ENCODE assay signal across 1 cellular context in the genomic region with DNA sequence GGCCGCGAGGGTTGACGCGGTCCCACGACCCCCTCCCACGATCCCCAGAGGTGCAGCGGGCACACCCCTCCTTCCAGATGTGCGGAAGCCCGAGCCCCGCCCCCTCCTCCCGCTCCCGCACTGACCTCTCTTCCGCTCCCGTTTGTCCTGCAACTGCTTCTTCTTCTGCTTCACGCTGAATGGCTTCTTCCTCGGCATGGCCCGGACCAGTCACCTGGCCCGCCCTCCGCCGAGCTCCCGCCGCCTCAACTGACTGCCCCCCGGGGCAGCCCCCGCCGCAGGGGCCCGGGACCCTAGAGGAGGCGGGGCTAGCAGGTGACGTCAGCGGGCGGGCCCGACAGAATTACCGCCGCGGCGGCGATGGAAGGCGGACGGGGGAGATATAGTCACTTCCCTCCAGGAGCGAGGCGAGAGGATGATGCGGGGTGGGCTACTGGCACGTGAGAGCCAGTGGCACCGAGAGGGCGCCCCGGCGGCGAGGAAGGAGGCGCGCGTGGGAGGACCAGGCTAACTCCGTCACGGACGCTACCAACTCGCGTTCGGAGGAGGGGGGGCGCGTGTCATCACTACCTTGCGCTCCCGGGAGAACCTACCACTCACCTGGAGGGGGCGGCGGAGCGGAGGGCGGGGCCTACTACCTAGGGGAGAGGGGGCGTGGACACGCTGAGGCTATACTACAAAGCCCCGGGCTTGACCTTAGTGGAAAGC.
A peak's percentile ranks its signal among the peaks of the same experiment; 100 is the strongest.
TF ChIP-seq lines count a peak whose summit lies in the region.

A gene with protein sequence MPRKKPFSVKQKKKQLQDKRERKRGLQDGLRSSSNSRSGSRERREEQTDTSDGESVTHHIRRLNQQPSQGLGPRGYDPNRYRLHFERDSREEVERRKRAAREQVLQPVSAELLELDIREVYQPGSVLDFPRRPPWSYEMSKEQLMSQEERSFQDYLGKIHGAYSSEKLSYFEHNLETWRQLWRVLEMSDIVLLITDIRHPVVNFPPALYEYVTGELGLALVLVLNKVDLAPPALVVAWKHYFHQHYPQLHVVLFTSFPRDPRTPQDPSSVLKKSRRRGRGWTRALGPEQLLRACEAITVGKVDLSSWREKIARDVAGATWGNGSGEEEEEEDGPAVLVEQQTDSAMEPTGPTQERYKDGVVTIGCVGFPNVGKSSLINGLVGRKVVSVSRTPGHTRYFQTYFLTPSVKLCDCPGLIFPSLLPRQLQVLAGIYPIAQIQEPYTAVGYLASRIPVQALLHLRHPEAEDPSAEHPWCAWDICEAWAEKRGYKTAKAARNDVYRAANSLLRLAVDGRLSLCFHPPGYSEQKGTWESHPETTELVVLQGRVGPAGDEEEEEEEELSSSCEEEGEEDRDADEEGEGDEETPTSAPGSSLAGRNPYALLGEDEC (minus strand): TSS at position 484 of the 708 bp plus-strand sequence. CDS start 286 bp downstream, at position 198.

TF ChIP-seq in K562, 482 proteins besides CTCF, POLR2A, EP300 and RAD21 (continued from another document and continues in another):
- TF ChIP-seq HMGN3 (IDR thresholded peaks at IDR 0.05; ENCODE audit: borderline replicate concordance, extremely low read depth, insufficient read length, low read depth, low read length), result peak; percentile 29
- TF ChIP-seq NR2F6 (CRISPR knock-in tag; IDR thresholded peaks at IDR 0.05), result no peak
- no peak for TF ChIP-seq FUS (optimal IDR thresholded peaks at IDR 0.05; ENCODE audit: low read depth, low read length)
- no peak for TF ChIP-seq ZNF75A (CRISPR knock-in tag; IDR thresholded peaks at IDR 0.05)
- TF ChIP-seq JUNB (CRISPR knock-in tag; conservative IDR thresholded peaks at IDR 0.05), result no peak
- TF ChIP-seq MAFG (tag; conservative IDR thresholded peaks at IDR 0.05), result no peak
- no peak for TF ChIP-seq ETS2 (tag; IDR thresholded peaks at IDR 0.05; ENCODE audit: borderline replicate concordance, poor library complexity, severe bottlenecking)
- peak; percentile 45 for TF ChIP-seq SPI1 (IDR thresholded peaks at IDR 0.05; ENCODE audit: borderline replicate concordance, low read depth, low read length)
- no peak for TF ChIP-seq STAG1 (CRISPR knock-in tag; IDR thresholded peaks at IDR 0.05; ENCODE audit: borderline replicate concordance)
- TF ChIP-seq HNRNPUL1 (IDR thresholded peaks at IDR 0.05; ENCODE audit: low read length), result no peak
- TF ChIP-seq MEF2D (tag; conservative IDR thresholded peaks at IDR 0.05; ENCODE audit: low read depth), result no peak
- TF ChIP-seq, protein P1, sequence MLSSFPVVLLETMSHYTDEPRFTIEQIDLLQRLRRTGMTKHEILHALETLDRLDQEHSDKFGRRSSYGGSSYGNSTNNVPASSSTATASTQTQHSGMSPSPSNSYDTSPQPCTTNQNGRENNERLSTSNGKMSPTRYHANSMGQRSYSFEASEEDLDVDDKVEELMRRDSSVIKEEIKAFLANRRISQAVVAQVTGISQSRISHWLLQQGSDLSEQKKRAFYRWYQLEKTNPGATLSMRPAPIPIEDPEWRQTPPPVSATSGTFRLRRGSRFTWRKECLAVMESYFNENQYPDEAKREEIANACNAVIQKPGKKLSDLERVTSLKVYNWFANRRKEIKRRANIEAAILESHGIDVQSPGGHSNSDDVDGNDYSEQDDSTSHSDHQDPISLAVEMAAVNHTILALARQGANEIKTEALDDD (IDR thresholded peaks at IDR 0.05), result no peak
- no peak for TF ChIP-seq ZBTB17 (CRISPR knock-in tag; IDR thresholded peaks at IDR 0.05)
- no peak for TF ChIP-seq CAMTA2 (CRISPR knock-in tag; conservative IDR thresholded peaks at IDR 0.05)
- TF ChIP-seq, protein P2, sequence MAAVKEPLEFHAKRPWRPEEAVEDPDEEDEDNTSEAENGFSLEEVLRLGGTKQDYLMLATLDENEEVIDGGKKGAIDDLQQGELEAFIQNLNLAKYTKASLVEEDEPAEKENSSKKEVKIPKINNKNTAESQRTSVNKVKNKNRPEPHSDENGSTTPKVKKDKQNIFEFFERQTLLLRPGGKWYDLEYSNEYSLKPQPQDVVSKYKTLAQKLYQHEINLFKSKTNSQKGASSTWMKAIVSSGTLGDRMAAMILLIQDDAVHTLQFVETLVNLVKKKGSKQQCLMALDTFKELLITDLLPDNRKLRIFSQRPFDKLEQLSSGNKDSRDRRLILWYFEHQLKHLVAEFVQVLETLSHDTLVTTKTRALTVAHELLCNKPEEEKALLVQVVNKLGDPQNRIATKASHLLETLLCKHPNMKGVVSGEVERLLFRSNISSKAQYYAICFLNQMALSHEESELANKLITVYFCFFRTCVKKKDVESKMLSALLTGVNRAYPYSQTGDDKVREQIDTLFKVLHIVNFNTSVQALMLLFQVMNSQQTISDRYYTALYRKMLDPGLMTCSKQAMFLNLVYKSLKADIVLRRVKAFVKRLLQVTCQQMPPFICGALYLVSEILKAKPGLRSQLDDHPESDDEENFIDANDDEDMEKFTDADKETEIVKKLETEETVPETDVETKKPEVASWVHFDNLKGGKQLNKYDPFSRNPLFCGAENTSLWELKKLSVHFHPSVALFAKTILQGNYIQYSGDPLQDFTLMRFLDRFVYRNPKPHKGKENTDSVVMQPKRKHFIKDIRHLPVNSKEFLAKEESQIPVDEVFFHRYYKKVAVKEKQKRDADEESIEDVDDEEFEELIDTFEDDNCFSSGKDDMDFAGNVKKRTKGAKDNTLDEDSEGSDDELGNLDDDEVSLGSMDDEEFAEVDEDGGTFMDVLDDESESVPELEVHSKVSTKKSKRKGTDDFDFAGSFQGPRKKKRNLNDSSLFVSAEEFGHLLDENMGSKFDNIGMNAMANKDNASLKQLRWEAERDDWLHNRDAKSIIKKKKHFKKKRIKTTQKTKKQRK (IDR thresholded peaks at IDR 0.05; ENCODE audit: borderline replicate concordance, low read depth, low read length), result no peak
- peak; percentile 25; the same call in 1 of the 2 replicates for TF ChIP-seq ERF (CRISPR knock-in tag; IDR thresholded peaks at IDR 0.05)
- peak in 1 of 2 experiments; percentile 50; a peak in 2 of 4 replicates for TF ChIP-seq ZNF639 (CRISPR knock-in tag; conservative IDR thresholded peaks at IDR 0.05 in 1 of 2, IDR thresholded peaks at IDR 0.05 in 1 of 2)
- no peak; the same call in none of the 2 replicates for TF ChIP-seq TCF3 (CRISPR knock-in tag; IDR thresholded peaks at IDR 0.05)
- peak; percentile 48; the same call in 1 of the 2 replicates for TF ChIP-seq HOXB6 (CRISPR knock-in tag; IDR thresholded peaks at IDR 0.05; ENCODE audit: borderline replicate concordance)
- TF ChIP-seq ZNF212 (CRISPR knock-in tag; IDR thresholded peaks at IDR 0.05), result no peak
- peak; percentile 41; the same call in 1 of the 2 replicates for TF ChIP-seq MGA (IDR thresholded peaks at IDR 0.05)
- no peak for TF ChIP-seq SAP30 (IDR thresholded peaks at IDR 0.05; ENCODE audit: borderline replicate concordance, insufficient read depth, low read depth, low read length, poor library complexity, severe bottlenecking)
- TF ChIP-seq BHLHE40 (IDR thresholded peaks at IDR 0.05; ENCODE audit: low read length), result peak; percentile 97
- TF ChIP-seq ZNF253 (CRISPR knock-in tag; conservative IDR thresholded peaks at IDR 0.05), result no peak
- no peak; the same call in 1 of the 2 replicates for TF ChIP-seq ZKSCAN3 (CRISPR knock-in tag; IDR thresholded peaks at IDR 0.05)
- TF ChIP-seq ZNF431 (CRISPR knock-in tag; IDR thresholded peaks at IDR 0.05), result peak; percentile 64; the same call in 1 of the 2 replicates
- TF ChIP-seq NR1H2 (CRISPR knock-in tag; IDR thresholded peaks at IDR 0.05), result no peak
- TF ChIP-seq, protein P3, sequence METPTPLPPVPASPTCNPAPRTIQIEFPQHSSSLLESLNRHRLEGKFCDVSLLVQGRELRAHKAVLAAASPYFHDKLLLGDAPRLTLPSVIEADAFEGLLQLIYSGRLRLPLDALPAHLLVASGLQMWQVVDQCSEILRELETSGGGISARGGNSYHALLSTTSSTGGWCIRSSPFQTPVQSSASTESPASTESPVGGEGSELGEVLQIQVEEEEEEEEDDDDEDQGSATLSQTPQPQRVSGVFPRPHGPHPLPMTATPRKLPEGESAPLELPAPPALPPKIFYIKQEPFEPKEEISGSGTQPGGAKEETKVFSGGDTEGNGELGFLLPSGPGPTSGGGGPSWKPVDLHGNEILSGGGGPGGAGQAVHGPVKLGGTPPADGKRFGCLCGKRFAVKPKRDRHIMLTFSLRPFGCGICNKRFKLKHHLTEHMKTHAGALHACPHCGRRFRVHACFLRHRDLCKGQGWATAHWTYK (CRISPR knock-in tag; IDR thresholded peaks at IDR 0.05), result peak; percentile 80; the same call in 1 of the 2 replicates
- TF ChIP-seq CBX1 (IDR thresholded peaks at IDR 0.05; ENCODE audit: low read depth), result peak; percentile 39; the same call in 1 of the 2 replicates
